35 cellular contexts compared by ENCODE assay signal in the genomic region with DNA sequence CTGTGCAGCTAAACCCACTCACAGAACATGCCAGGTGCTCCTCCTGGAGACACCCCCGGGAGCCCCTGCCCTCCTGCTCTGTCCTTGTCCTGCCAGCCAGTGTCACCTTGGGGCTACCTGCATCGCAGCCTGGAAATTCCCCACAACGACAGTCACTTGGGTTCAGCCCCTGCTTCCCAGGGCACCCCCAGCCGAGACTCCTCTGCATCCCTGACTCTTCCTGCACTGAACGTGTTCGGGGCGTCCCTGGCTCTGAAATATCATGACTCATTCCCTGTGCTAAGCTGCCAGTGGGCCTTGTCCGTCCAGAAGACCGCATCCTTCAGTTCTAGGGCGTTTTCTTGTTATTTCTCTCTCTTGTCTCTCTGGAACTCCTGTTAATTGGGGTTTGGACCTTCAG. TPM values are rescaled to one million over a fixed set of nuclear protein-coding genes. Genes with fewer than 3 reads are reported as not detected.
DNase-seq lines count a peak whose midpoint lies in the region; ATAC-seq and TF ChIP-seq lines count a peak whose summit lies in the region.
"Had no signal": no experiment of that assay in that cellular context is flagged by ENCODE, and none has a peak within 500 bp of the region (broad histone marks: within the 10 kb centered on the region; RNA-seq: fewer than 3 reads in every experiment).

No MANE protein-coding gene starts in this region.

- H3K27ac Mint-ChIP-seq in glutamatergic neuron (ENCODE audit: unreplicated experiment): no peak overlapping the region
- no peak overlapping the region for H3K27ac Mint-ChIP-seq in activated naive CD4-positive, alpha-beta T cell treated with anti-CD3 and anti-CD28 coated beads, Interleukin-2, amount 50 U/mL, for 72 hours
- H3K27ac Mint-ChIP-seq: CD4-positive, CD25-positive, alpha-beta regulatory T cell; dendritic cell treated with granulocyte-macrophage colony-stimulating factor and Interleukin-4, amounts not matched to agents 40 ng/mL and 50 ng/mL, for 4 days; nephron progenitor cell had no signal

- in situ Hi-C loops in KBM-7 (cut with MboI; ENCODE audit: low pct_unique_long_range_greater_than_20kb, low sequenced_read_pairs): no loop called here

- intact Hi-C loops in Right ventricle myocardium superior (cut with DNase I): no loop called here
- intact Hi-C loops in right cardiac atrium (cut with DNase I): no loop called here
- intact Hi-C loops in upper lobe of right lung (cut with DNase I): loop anchor here (10.0 kb wide), 1 partner anchor 190 kb away; no protein-coding TSS in a partner anchor

- DNase-seq in Right ventricle myocardium superior: peak; percentile 29
- DNase-seq in right cardiac atrium: no peak
- peak; percentile 53 for DNase-seq in astrocyte of the hippocampus (ENCODE audit: low read depth, low spot score)
- peak; percentile 8 for DNase-seq in glutamatergic neuron
- peak; percentile 53 for DNase-seq in upper lobe of right lung
- DNase-seq in KBM-7: no peak
- DNase-seq in RKO (ENCODE audit: low spot score): no peak
- no peak for DNase-seq in activated naive CD4-positive, alpha-beta T cell treated with anti-CD3 and anti-CD28 coated beads, Interleukin-2, amount 50 U/mL, for 72 hours (ENCODE audit: low spot score in 2 of 2)
- DNase-seq: 8988T; activated CD4-positive, alpha-beta T cell treated with anti-CD3 and anti-CD28 coated beads for 48 hours; activated gamma-delta T cell treated with Interleukin-2 at 50 U/mL for 16 hours; activated T-cell treated with anti-CD3 and anti-CD28 coated beads, Interleukin-2, amount 50 U/mL, for 4 hours; AML-193; Calu3; CD4-positive, CD25-positive, alpha-beta regulatory T cell; gastrocnemius medialis; left cardiac atrium; NCI-H1048; NCI-H2107; nephron progenitor cell; retina; SIG-M5; stimulated activated CD4-positive, alpha-beta T cell treated with anti-CD3 and anti-CD28 coated beads, Interleukin-1b, Interleukin-23, amount 100 ng/mL, for 48 hours; stimulated activated naive CD8-positive, alpha-beta T cell treated with anti-CD3 and anti-CD28 coated beads, Interleukin-15, Interleukin-2, amounts not matched to agents 100 U/mL and 50 U/mL, for 24 hours; T-helper 9 cell; WERI-Rb-1 had no signal

- H3K9me3 ChIP-seq in right cardiac atrium (ENCODE audit: control insufficient read depth, low read length) (no peaks in the 10 kb centered on the region), upper lobe of right lung (no peaks in the 10 kb centered on the region)
- H3K9me3 ChIP-seq: gastrocnemius medialis had no signal

- H3K27me3 Mint-ChIP-seq in glutamatergic neuron (ENCODE audit: unreplicated experiment): peaks cover 23% of the 10 kb centered on the region

- H3K27me3 ChIP-seq in right cardiac atrium (ENCODE audit: control insufficient read depth, insufficient read depth): no peaks in the 10 kb centered on the region
- H3K27me3 ChIP-seq in upper lobe of right lung: peaks cover 19% of the 10 kb centered on the region

- ATAC-seq in Right ventricle myocardium superior (ENCODE audit: poor library complexity): no peak
- no peak for ATAC-seq in right cardiac atrium
- no peak for ATAC-seq in upper lobe of right lung
- ATAC-seq in activated naive CD4-positive, alpha-beta T cell treated with anti-CD3 and anti-CD28 coated beads, Interleukin-2, amount 50 U/mL, for 72 hours: no peak
- ATAC-seq: activated T-cell treated with anti-CD3 and anti-CD28 coated beads, Interleukin-2, amount 50 U/mL, for 4 hours; esophagus mucosa; gastrocnemius medialis; left cardiac atrium; Panc1; stimulated activated naive CD8-positive, alpha-beta T cell treated with anti-CD3 and anti-CD28 coated beads, Interleukin-15, Interleukin-2, amounts not matched to agents 100 U/mL and 50 U/mL, for 24 hours had no signal

- H3K4me1 Mint-ChIP-seq in glutamatergic neuron (ENCODE audit: low read depth, unreplicated experiment): peaks cover 3% of the 10 kb centered on the region

- H3K4me3 ChIP-seq in right cardiac atrium (ENCODE audit: low read length): no peak overlapping the region
- no peak overlapping the region for H3K4me3 ChIP-seq in upper lobe of right lung
- H3K4me3 ChIP-seq: gastrocnemius medialis, GM12878, smooth muscle cell had no signal

- no peak overlapping the region for H3K4me3 Mint-ChIP-seq in glutamatergic neuron (ENCODE audit: unreplicated experiment)
- H3K4me3 Mint-ChIP-seq: activated T-cell treated with anti-CD3 and anti-CD28 coated beads, Interleukin-2, amount 50 U/mL, for 4 hours; central memory CD8-positive, alpha-beta T cell; dendritic cell treated with granulocyte-macrophage colony-stimulating factor and Interleukin-4, amounts not matched to agents 40 ng/mL and 50 ng/mL, for 4 days; nephron progenitor cell had no signal

- peaks cover 11% of the 10 kb centered on the region for H3K36me3 Mint-ChIP-seq in glutamatergic neuron (ENCODE audit: unreplicated experiment)
- H3K36me3 Mint-ChIP-seq in activated naive CD4-positive, alpha-beta T cell treated with anti-CD3 and anti-CD28 coated beads, Interleukin-2, amount 50 U/mL, for 72 hours: no peaks in the 10 kb centered on the region
- H3K36me3 Mint-ChIP-seq: CD4-positive, CD25-positive, alpha-beta regulatory T cell had no signal

- WGBS in right cardiac atrium: 65% methylated on average over 10 of the region's 10 CpGs

- no peaks in the 10 kb centered on the region for H3K4me1 ChIP-seq in right cardiac atrium (ENCODE audit: control insufficient read depth, insufficient read depth, low read length)
- H3K4me1 ChIP-seq in upper lobe of right lung: no peaks in the 10 kb centered on the region
- H3K4me1 ChIP-seq: gastrocnemius medialis had no signal

- no peak for TF ChIP-seq CTCF in glutamatergic neuron (IDR thresholded peaks at IDR 0.05; ENCODE audit: partially characterized antibody, unreplicated experiment)
- no peak for TF ChIP-seq CTCF in upper lobe of right lung (IDR thresholded peaks at IDR 0.05)

- H3K27ac ChIP-seq in right cardiac atrium (ENCODE audit: low read length) (no peak overlapping the region), upper lobe of right lung (no peak overlapping the region)
- H3K27ac ChIP-seq: gastrocnemius medialis, parathyroid adenoma, WERI-Rb-1 had no signal

- peaks cover 9% of the 10 kb centered on the region for H3K9me3 Mint-ChIP-seq in glutamatergic neuron (ENCODE audit: unreplicated experiment)
- H3K9me3 Mint-ChIP-seq in activated naive CD4-positive, alpha-beta T cell treated with anti-CD3 and anti-CD28 coated beads, Interleukin-2, amount 50 U/mL, for 72 hours: no peaks in the 10 kb centered on the region
- H3K9me3 Mint-ChIP-seq: activated T-cell treated with anti-CD3 and anti-CD28 coated beads, Interleukin-2, amount 50 U/mL, for 4 hours; CD4-positive, CD25-positive, alpha-beta regulatory T cell; central memory CD8-positive, alpha-beta T cell; dendritic cell treated with granulocyte-macrophage colony-stimulating factor and Interleukin-4, amounts not matched to agents 40 ng/mL and 50 ng/mL, for 4 days; nephron progenitor cell had no signal

- no peaks in the 10 kb centered on the region for H3K36me3 ChIP-seq in upper lobe of right lung
- H3K36me3 ChIP-seq: gastrocnemius medialis, WERI-Rb-1 had no signal

RNA-seq across cellular contexts. Expression of a gene that starts 5.8 kb away (rescaled TPM):
- total RNA-seq in Right ventricle myocardium superior (not detected), right cardiac atrium (not detected), glutamatergic neuron (ENCODE audit: unreplicated experiment) (not detected), upper lobe of right lung (not detected)
- not detected for polyA plus RNA-seq in right cardiac atrium
- total RNA-seq in activated naive CD4-positive, alpha-beta T cell treated with anti-CD3 and anti-CD28 coated beads, Interleukin-2, amount 50 U/mL, for 72 hours: not detected
- total RNA-seq: activated T-cell treated with anti-CD3 and anti-CD28 coated beads, Interleukin-2, amount 50 U/mL, for 4 hours; Calu3; gastrocnemius medialis; GM12878; left cardiac atrium; smooth muscle cell; temporal lobe; urinary bladder had no signal
- polyA plus RNA-seq: CD4-positive, CD25-positive, alpha-beta regulatory T cell; GM12878; smooth muscle cell had no signal

RNA-seq across cellular contexts. Expression of a gene that starts 6.1 kb away (rescaled TPM):
- 6.7 TPM for total RNA-seq in Right ventricle myocardium superior
- total RNA-seq in right cardiac atrium: 1 to 10 TPM; 4.4 to 5.9 (median 5.5) TPM
- polyA plus RNA-seq in right cardiac atrium: 3.5 TPM
- 4.8 TPM for total RNA-seq in glutamatergic neuron (ENCODE audit: unreplicated experiment)
- total RNA-seq in upper lobe of right lung: 16.6 TPM
- 1 to 10 TPM; 2.7 to 9.9 TPM for total RNA-seq in activated naive CD4-positive, alpha-beta T cell treated with anti-CD3 and anti-CD28 coated beads, Interleukin-2, amount 50 U/mL, for 72 hours
- polyA plus RNA-seq: smooth muscle cell had no signal

RNA-seq across cellular contexts. Expression of a gene that starts 44.3 kb away (rescaled TPM):
- 22.3 TPM for total RNA-seq in Right ventricle myocardium superior
- 10 to 100 TPM; 28.2 to 35.7 (median 32.1) TPM for total RNA-seq in right cardiac atrium
- polyA plus RNA-seq in right cardiac atrium: 16.3 TPM
- 73.6 TPM for total RNA-seq in glutamatergic neuron (ENCODE audit: unreplicated experiment)
- 41.0 TPM for total RNA-seq in upper lobe of right lung
- total RNA-seq in activated naive CD4-positive, alpha-beta T cell treated with anti-CD3 and anti-CD28 coated beads, Interleukin-2, amount 50 U/mL, for 72 hours: 10 to 100 TPM; 76.0 to 91.1 TPM

Comparison
In these comparisons a context has a peak if more than half of its experiments do, and no peak if none do; other contexts are left out.
1. DNase-seq: peak in Right ventricle myocardium superior (single experiment), astrocyte of the hippocampus (single experiment), glutamatergic neuron (single experiment) and upper lobe of right lung (single experiment); none in right cardiac atrium (0 of 3), KBM-7 (single experiment), RKO (single experiment) and activated naive CD4-positive, alpha-beta T cell treated with anti-CD3 and anti-CD28 coated beads, Interleukin-2, amount 50 U/mL, for 72 hours (0 of 2).